Comparison of ENCODE assay signal across 34 cellular contexts in genomic region chr18:42328931-42329330, GRCh38.
DNase-seq lines count a peak whose midpoint lies in the region; ATAC-seq, FAIRE-seq and TF ChIP-seq lines count a peak whose summit lies in the region.
"Had no signal": no experiment of that assay in that cellular context is flagged by ENCODE, and none has a peak within 500 bp of the region (broad histone marks: within the 10 kb centered on the region; RNA-seq: fewer than 3 reads in every experiment).

No MANE protein-coding gene starts in this region.

- no peak for TF ChIP-seq POLR2A in HepG2 (IDR thresholded peaks at IDR 0.05; ENCODE audit: insufficient read depth in 1 of 2, low read depth in 2 of 2, low read length in 2 of 2)
- TF ChIP-seq POLR2A in right lobe of liver (IDR thresholded peaks at IDR 0.05): no peak
- TF ChIP-seq POLR2A in transverse colon (IDR thresholded peaks at IDR 0.05): no peak

- ATAC-seq in left lobe of liver (peak; percentile 82), HepG2 (peak; percentile 81), right lobe of liver (peak; percentile 50 to 96 (median 82))
- ATAC-seq: A549; CD8-positive, alpha-beta T cell had no signal

- no peak for TF ChIP-seq CTCF in HepG2 (CRISPR knock-in tag; IDR thresholded peaks at IDR 0.05)
- TF ChIP-seq CTCF in liver (IDR thresholded peaks at IDR 0.05; ENCODE audit: low read depth, low read length, missing input control): no peak
- no peak for TF ChIP-seq CTCF in right lobe of liver (IDR thresholded peaks at IDR 0.05)
- no peak for TF ChIP-seq CTCF in transverse colon (IDR thresholded peaks at IDR 0.05)

- no peak overlapping the region for H3K9ac ChIP-seq in HepG2 (ENCODE audit: insufficient read depth, low read depth, low read length)
- H3K9ac ChIP-seq in liver (ENCODE audit: low read depth in 1 of 2, low read length in 2 of 2): no peak overlapping the region
- H3K9ac ChIP-seq: BLaER1; BLaER1 treated with 17β-estradiol and CSF1 and Interleukin-3, amounts not matched to agents 10 nM and 100 nM had no signal

- H3K27me3 ChIP-seq in HepG2 (ENCODE audit: control insufficient read depth in 1 of 2, insufficient read depth in 2 of 2, low read length in 2 of 2) (no peaks in the 10 kb centered on the region), liver (ENCODE audit: control insufficient read depth in 4 of 4, insufficient read depth in 4 of 4, low read length in 3 of 4) (no peaks in the 10 kb centered on the region), right lobe of liver (no peaks in the 10 kb centered on the region), transverse colon (no peaks in the 10 kb centered on the region)
- H3K27me3 ChIP-seq: BE2C; BLaER1; BLaER1 treated with 17β-estradiol and CSF1 and Interleukin-3, amounts not matched to agents 10 nM and 100 nM had no signal

- no peak overlapping the region for H3K4me2 ChIP-seq in HepG2 (ENCODE audit: low read depth, low read length)
- H3K4me2 ChIP-seq: A549; BLaER1; BLaER1 treated with 17β-estradiol and CSF1 and Interleukin-3, amounts not matched to agents 10 nM and 100 nM had no signal

- peaks cover 11% of the 10 kb centered on the region for H3K4me1 ChIP-seq in HepG2 (ENCODE audit: insufficient read depth, low read length)
- H3K4me1 ChIP-seq in liver (ENCODE audit: control insufficient read depth in 4 of 4, insufficient read depth in 4 of 4, low read length in 3 of 4): peaks cover 0 to 3% (median 0%) of the 10 kb centered on the region in 4 donors
- H3K4me1 ChIP-seq in right lobe of liver: no peaks in the 10 kb centered on the region
- H3K4me1 ChIP-seq in transverse colon: no peaks in the 10 kb centered on the region
- H3K4me1 ChIP-seq: A549; BE2C; BLaER1; BLaER1 treated with 17β-estradiol and CSF1 and Interleukin-3, amounts not matched to agents 10 nM and 100 nM; Caco-2 had no signal

- POLR2A ChIA-PET in HepG2 (lab: Yijun Ruan, JAX): no interaction called here

- no peak overlapping the region for H2AFZ ChIP-seq in HepG2 (ENCODE audit: low read length)

- in situ Hi-C loops in HepG2 (cut with HindIII; ENCODE audit: extremely low pct_ligation_motif_present, low pct_unique_long_range_greater_than_20kb): no loop called here
- in situ Hi-C loops in transverse colon (cut with MboI; ENCODE audit: low pct_ligation_motif_present in 1 of 4, low pct_unique_long_range_greater_than_20kb in 1 of 4, low sequenced_read_pairs in 3 of 4): no loop called here

- H3K79me2 ChIP-seq in HepG2 (ENCODE audit: insufficient read depth, low read length): no peaks in the 10 kb centered on the region

- no peak for FAIRE-seq in HepG2 (lab: Jason Lieb, UNC)
- FAIRE-seq: A204.1, A549 had no signal

- H3K36me3 ChIP-seq in HepG2 (replicated peaks in 1 of 2; ENCODE audit: control insufficient read depth in 1 of 2, insufficient read depth in 2 of 2, low read length in 2 of 2) (no peaks in the 10 kb centered on the region), liver (ENCODE audit: control insufficient read depth in 4 of 4, insufficient read depth in 3 of 4, low read depth in 1 of 4, low read length in 3 of 4) (no peaks in the 10 kb centered on the region), right lobe of liver (no peaks in the 10 kb centered on the region), transverse colon (no peaks in the 10 kb centered on the region)
- H3K36me3 ChIP-seq: BE2C; BLaER1; BLaER1 treated with 17β-estradiol and CSF1 and Interleukin-3, amounts not matched to agents 10 nM and 100 nM had no signal

- H4K20me1 ChIP-seq in HepG2 (ENCODE audit: insufficient read depth, low read length): no peaks in the 10 kb centered on the region
- H4K20me1 ChIP-seq: BLaER1; BLaER1 treated with 17β-estradiol and CSF1 and Interleukin-3, amounts not matched to agents 10 nM and 100 nM had no signal

- CTCF ChIA-PET in HepG2 (lab: Yijun Ruan, JAX; ENCODE audit: low intra/inter-chr PET ratio, low total read pairs): no interaction called here

- intact Hi-C loops in HepG2 (cut with micrococcal nuclease; ENCODE audit: unreplicated experiment): no loop called here
- intact Hi-C loops in right lobe of liver (cut with DNase I): no loop called here
- intact Hi-C loops in transverse colon (cut with DNase I; ENCODE audit: low total_unique reads): no loop called here

- 0 out of 2 replicates have a peak, but pooled peaks cover 4% of the 10 kb centered on the region for H3K9me3 ChIP-seq in HepG2 (ENCODE audit: low read length)
- H3K9me3 ChIP-seq in liver (ENCODE audit: control insufficient read depth in 4 of 4, low read length in 3 of 4): no peaks in the 10 kb centered on the region
- no peaks in the 10 kb centered on the region for H3K9me3 ChIP-seq in right lobe of liver
- no peaks in the 10 kb centered on the region for H3K9me3 ChIP-seq in transverse colon
- H3K9me3 ChIP-seq: A549; BE2C; BLaER1; BLaER1 treated with 17β-estradiol and CSF1 and Interleukin-3, amounts not matched to agents 10 nM and 100 nM; Caco-2 had no signal

- DNase-seq in left lobe of liver (ENCODE audit: low spot score): peak; percentile 54
- DNase-seq in HepG2 (ENCODE audit: low spot score): peak; percentile 14
- peak in 1 of 3 donors; percentile 57 for DNase-seq in right lobe of liver
- DNase-seq in NCI-H748 treated with DMSO at 0.1 percent for 48 hours (lab: John Stamatoyannopoulos, UW): no peak
- DNase-seq in cerebellum (ENCODE audit: low spot score): no peak
- DNase-seq in transverse colon: no peak
- no peak for DNase-seq in activated CD8-positive, alpha-beta memory T cell treated with anti-CD3 and anti-CD28 coated beads, Interleukin-2, amount 50 U/mL, for 48 hours
- DNase-seq: 8988T; ACHN; AML-193; BE2C; C1 segment of cervical spinal cord; Caco-2; Calu3; CD4-positive, alpha-beta memory T cell; CD4-positive, alpha-beta T cell; CD4-positive, CD25-positive, alpha-beta regulatory T cell; CD8-positive, alpha-beta memory T cell; CD8-positive, alpha-beta T cell; COR-L47; DMS 273 treated with DMSO at 0.1 percent for 48 hours; DMS153; DMS53; DMS79; DMS79 treated with DMSO at 0.1 percent for 48 hours; DND-41; EL had no signal

- TF ChIP-seq RAD21 in HepG2 (CRISPR knock-in tag; IDR thresholded peaks at IDR 0.05): no peak
- TF ChIP-seq RAD21 in liver (IDR thresholded peaks at IDR 0.05): peak in 1 of 2 donors; percentile 46

- H3K4me3 ChIP-seq in HepG2 (replicated peaks in 1 of 3; ENCODE audit: insufficient read depth in 1 of 3, low read depth in 2 of 3, low read length in 3 of 3) (no peak overlapping the region), liver (ENCODE audit: low read depth in 1 of 3, low read length in 3 of 3) (no peak overlapping the region), right lobe of liver (no peak overlapping the region), transverse colon (no peak overlapping the region)
- H3K4me3 ChIP-seq: A549; BLaER1; BLaER1 treated with 17β-estradiol and CSF1 and Interleukin-3, amounts not matched to agents 10 nM and 100 nM had no signal

- no TSS peak for BruUV-seq in HepG2 (replicated peaks; lab: Mats Ljungman, UMichigan)

- no peak for TF ChIP-seq EP300 in HepG2 (IDR thresholded peaks at IDR 0.05; ENCODE audit: low read depth in 2 of 2, low read length in 2 of 2)
- no peak for TF ChIP-seq EP300 in HepG2 (CRISPR knock-in tag; IDR thresholded peaks at IDR 0.05; ENCODE audit: borderline replicate concordance)
- no peak for TF ChIP-seq EP300 in transverse colon (IDR thresholded peaks at IDR 0.05; ENCODE audit: low read depth)

- WGBS in HepG2 (ENCODE audit: low lambda C conversion rate): 11% methylated on average over 1 of the region's 1 CpG
- 26% methylated on average over 1 of the region's 1 CpG for WGBS in liver
- 6% methylated on average over 1 of the region's 1 CpG for WGBS in right lobe of liver (ENCODE audit: insufficient coverage, low coverage, low lambda C conversion rate, missing lambda C conversion rate)
- 42 to 43% methylated on average over 1 of the region's 1 CpG for WGBS in transverse colon (ENCODE audit: low coverage in 1 of 2), 2 donors

- H3K27ac ChIP-seq in HepG2 (ENCODE audit: extremely low read length, insufficient read depth, low read length) (no peak overlapping the region), liver (ENCODE audit: low read depth in 1 of 2, low read length in 2 of 2) (no peak overlapping the region), right lobe of liver (peak overlapping the region in 1 of 3 donors; percentile 7), transverse colon (no peak overlapping the region)
- H3K27ac ChIP-seq: 22Rv1; A549; BLaER1; BLaER1 treated with 17β-estradiol and CSF1 and Interleukin-3, amounts not matched to agents 10 nM and 100 nM; C4-2B had no signal

TF ChIP-seq in HepG2, 621 proteins besides CTCF, POLR2A, EP300 and RAD21 (continues in another document):
- TF ChIP-seq ZNF34 (CRISPR knock-in tag; IDR thresholded peaks at IDR 0.05; ENCODE audit: borderline replicate concordance) (peak; percentile 93; the same call in 1 of the 2 replicates), RFX3 (CRISPR knock-in tag; IDR thresholded peaks at IDR 0.05) (no peak)

TF ChIP-seq in liver, 16 proteins besides CTCF, POLR2A, EP300 and RAD21 (continues in another document):
- peak; percentile 77 to 83 for TF ChIP-seq RXRA (IDR thresholded peaks at IDR 0.05)
- no peak for TF ChIP-seq NR2F2 (IDR thresholded peaks at IDR 0.05)
- no peak for TF ChIP-seq FOXA2 (IDR thresholded peaks at IDR 0.05)
- peak; percentile 75 to 81 for TF ChIP-seq HNF4A (conservative IDR thresholded peaks at IDR 0.05)
- TF ChIP-seq HNF4G (IDR thresholded peaks at IDR 0.05): peak; percentile 52
- TF ChIP-seq ATF3 (IDR thresholded peaks at IDR 0.05): no peak
- no peak for TF ChIP-seq FOXA1 (IDR thresholded peaks at IDR 0.05)
- TF ChIP-seq, protein P1, sequence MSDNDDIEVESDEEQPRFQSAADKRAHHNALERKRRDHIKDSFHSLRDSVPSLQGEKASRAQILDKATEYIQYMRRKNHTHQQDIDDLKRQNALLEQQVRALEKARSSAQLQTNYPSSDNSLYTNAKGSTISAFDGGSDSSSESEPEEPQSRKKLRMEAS (IDR thresholded peaks at IDR 0.05): peak; percentile 29
- TF ChIP-seq TAF1 (conservative IDR thresholded peaks at IDR 0.05): no peak
- TF ChIP-seq SP1 (IDR thresholded peaks at IDR 0.05): peak; percentile 70

Comparison
In these comparisons a context has a peak if more than half of its experiments do, and no peak if none do; other contexts are left out.
1. DNase-seq: peak in left lobe of liver (single experiment) and HepG2 (single experiment); none in NCI-H748 treated with DMSO at 0.1 percent for 48 hours (single experiment), cerebellum (single experiment), transverse colon (single experiment) and activated CD8-positive, alpha-beta memory T cell treated with anti-CD3 and anti-CD28 coated beads, Interleukin-2, amount 50 U/mL, for 48 hours (single experiment).
2. Peak in every context shown above with its lines, with median percentiles within 50 percentile points of each other: ATAC-seq.